In the genomic region with DNA sequence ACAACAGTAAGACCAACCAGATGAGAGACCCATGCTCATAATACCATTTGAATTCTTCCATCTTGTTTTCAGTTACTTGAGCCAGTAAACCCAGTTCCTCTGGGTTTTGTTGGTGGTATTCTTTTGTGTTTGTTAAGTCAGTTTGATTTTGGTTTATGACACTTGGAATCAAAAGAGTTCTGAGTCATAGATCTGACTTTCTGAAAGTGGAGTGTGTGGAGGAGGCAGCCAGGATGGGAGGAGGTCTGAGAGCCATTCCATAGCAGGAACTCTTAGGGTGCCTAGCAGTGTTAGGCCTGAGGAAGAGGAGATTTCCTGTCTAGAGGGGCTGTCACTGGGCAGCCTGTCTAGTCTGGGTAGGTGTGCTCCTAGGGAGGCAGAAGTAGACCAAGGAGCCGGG, we compare ENCODE assay signal across 27 cellular contexts. TPM values are rescaled to one million over a fixed set of nuclear protein-coding genes. Genes with fewer than 3 reads are reported as not detected.
DNase-seq lines count a peak whose midpoint lies in the region; ATAC-seq and TF ChIP-seq lines count a peak whose summit lies in the region.
"Had no signal": no experiment of that assay in that cellular context is flagged by ENCODE, and none has a peak within 500 bp of the region (broad histone marks: within the 10 kb centered on the region; RNA-seq: fewer than 3 reads in every experiment).

No MANE protein-coding gene starts in this region.

- TF ChIP-seq CTCF in PC-3 (conservative IDR thresholded peaks at IDR 0.05; ENCODE audit: low read depth, low read length) (no peak), fibroblast of mammary gland (conservative IDR thresholded peaks at IDR 0.05; ENCODE audit: control insufficient read depth, insufficient read depth, low read depth, low read length) (no peak), tibial artery (IDR thresholded peaks at IDR 0.05) (no peak)

- H3K4me1 ChIP-seq in PC-3 (ENCODE audit: insufficient read depth, low read length) = peaks cover 8% of the 10 kb centered on the region; the same call in 1 of the 2 replicates
- no peaks in the 10 kb centered on the region for H3K4me1 ChIP-seq in tibial artery
- H3K4me1 ChIP-seq in right cardiac atrium (ENCODE audit: control insufficient read depth, insufficient read depth, low read length) = no peaks in the 10 kb centered on the region
- H3K4me1 ChIP-seq: breast epithelium, Peyer's patch had no signal

- H3K4me2 ChIP-seq in PC-3 (ENCODE audit: low read length) = no peak overlapping the region
- H3K4me2 ChIP-seq: GM23338, KMS-11 had no signal

- no peaks in the 10 kb centered on the region for H3K27me3 Mint-ChIP-seq in natural killer cell treated with Interleukin-12 subunit alpha and Interleukin-12 subunit beta and Interleukin-15 and Interleukin-18, amount 100 ng/mL, for 72 hours

- no peaks in the 10 kb centered on the region for H3K36me3 ChIP-seq in PC-3 (ENCODE audit: low read depth, low read length)
- H3K36me3 ChIP-seq in tibial artery = no peaks in the 10 kb centered on the region
- H3K36me3 ChIP-seq: breast epithelium, esophagus squamous epithelium, Peyer's patch, thoracic aorta had no signal

- no peak overlapping the region for H3K9ac ChIP-seq in PC-3 (ENCODE audit: low read length)
- H3K9ac ChIP-seq: KMS-11 had no signal

- ATAC-seq in PC-3 = peak; percentile 86
- no peak for ATAC-seq in natural killer cell treated with Interleukin-12 subunit alpha and Interleukin-12 subunit beta and Interleukin-15 and Interleukin-18, amount 100 ng/mL, for 72 hours
- ATAC-seq in right cardiac atrium = no peak
- ATAC-seq: activated CD8-positive, alpha-beta T cell treated with anti-CD3 and anti-CD28 coated beads, Interleukin-2, amount 10 ng/mL, durations not matched to agents 7 days and 5 days; GM23338; stimulated activated memory B cell treated with anti-CD40 and anti-IgM and Interleukin-4, amounts not matched to agents 10 μg/mL and 1 μg/mL and 100 μg/mL, for 72 hours had no signal

- H3K9me3 Mint-ChIP-seq in natural killer cell treated with Interleukin-12 subunit alpha and Interleukin-12 subunit beta and Interleukin-15 and Interleukin-18, amount 100 ng/mL, for 72 hours = no peaks in the 10 kb centered on the region
- H3K9me3 Mint-ChIP-seq: GM23338; stimulated activated memory B cell treated with anti-CD40 and anti-IgM and Interleukin-4, amounts not matched to agents 10 μg/mL and 1 μg/mL and 100 μg/mL, for 72 hours had no signal

- intact Hi-C loops in PC-3 (cut with micrococcal nuclease) (no loop called here), tibial artery (cut with DNase I; ENCODE audit: low total_unique reads) (no loop called here), right cardiac atrium (cut with DNase I) (no loop called here)

- CTCF ChIA-PET in PC-3 (lab: Charles Lee) = no interaction called here

- H3K27me3 ChIP-seq in PC-3 (ENCODE audit: low read length) = no peaks in the 10 kb centered on the region
- H3K27me3 ChIP-seq in tibial artery = peaks cover 0 to 6% of the 10 kb centered on the region in 2 donors
- H3K27me3 ChIP-seq in right cardiac atrium (ENCODE audit: control insufficient read depth, insufficient read depth) = no peaks in the 10 kb centered on the region
- H3K27me3 ChIP-seq: breast epithelium, esophagus squamous epithelium, Peyer's patch had no signal

- no peaks in the 10 kb centered on the region for H3K79me2 ChIP-seq in PC-3 (ENCODE audit: low read length)

- H3K36me3 Mint-ChIP-seq in natural killer cell treated with Interleukin-12 subunit alpha and Interleukin-12 subunit beta and Interleukin-15 and Interleukin-18, amount 100 ng/mL, for 72 hours = no peaks in the 10 kb centered on the region
- H3K36me3 Mint-ChIP-seq: CD14-positive monocyte; stimulated activated memory B cell treated with anti-CD40 and anti-IgM and Interleukin-4, amounts not matched to agents 10 μg/mL and 1 μg/mL and 100 μg/mL, for 72 hours had no signal

- H3K9me3 ChIP-seq in PC-3 (ENCODE audit: low read length) (no peaks in the 10 kb centered on the region), tibial artery (no peaks in the 10 kb centered on the region), right cardiac atrium (ENCODE audit: control insufficient read depth, low read length) (no peaks in the 10 kb centered on the region)
- H3K9me3 ChIP-seq: breast epithelium, esophagus squamous epithelium, Peyer's patch, thoracic aorta had no signal

- BruUV-seq in PC-3 (replicated peaks; lab: Mats Ljungman, UMichigan) = no TSS peak

- H2AFZ ChIP-seq in PC-3 (ENCODE audit: low read length) = no peak overlapping the region
- H2AFZ ChIP-seq: GM23338 had no signal

- H3K4me3 ChIP-seq in PC-3 (ENCODE audit: low read length) = no peak overlapping the region
- no peak overlapping the region for H3K4me3 ChIP-seq in fibroblast of mammary gland (ENCODE audit: control insufficient read depth, low read depth, low read length)
- H3K4me3 ChIP-seq in tibial artery = no peak overlapping the region
- H3K4me3 ChIP-seq in right cardiac atrium (ENCODE audit: low read length) = no peak overlapping the region
- H3K4me3 ChIP-seq: breast epithelium, coronary artery, esophagus squamous epithelium, GM23338, Peyer's patch, thoracic aorta had no signal

- DNase-seq in Daoy (ENCODE audit: low read depth) (peak; percentile 39), PC-3 (peak; percentile 47), fibroblast of mammary gland (ENCODE audit: low read depth) (peak; percentile 56), renal cortical epithelial cell (ENCODE audit: low read depth) (peak; percentile 9), tibial artery (no peak), kidney tubule cell (ENCODE audit: low spot score) (no peak), right cardiac atrium (no peak)
- DNase-seq in natural killer cell treated with Interleukin-12 subunit alpha and Interleukin-12 subunit beta and Interleukin-15 and Interleukin-18, amount 100 ng/mL, for 72 hours (ENCODE audit: low spot score) = no peak
- DNase-seq: activated CD8-positive, alpha-beta T cell treated with anti-CD3 and anti-CD28 coated beads, Interleukin-2, amount 10 ng/mL, durations not matched to agents 7 days and 5 days; activated gamma-delta T cell; activated T-cell treated with anti-CD3 and anti-CD28 coated beads, Interleukin-2, amount 50 U/mL, for 1 hour; esophagus squamous epithelium; left cardiac atrium; mesendoderm; NCI-H1436 treated with DMSO at 0.1 percent for 48 hours; NCI-H2171; NCI-H524 treated with DMSO at 0.1 percent for 48 hours; Peyer's patch; retina; stimulated activated CD4-positive, alpha-beta T cell treated with anti-CD3 and anti-CD28 coated beads, Interleukin-4, amount 100 ng/mL, for 1 hour had no signal

- no peaks in the 10 kb centered on the region for H3F3A ChIP-seq in PC-3 (ENCODE audit: low read length, unreplicated experiment)

- no peaks in the 10 kb centered on the region for H3K9me2 ChIP-seq in PC-3 (replicated peaks; ENCODE audit: low read length)

- H3K27ac ChIP-seq in PC-3 (ENCODE audit: low read length) = no peak overlapping the region
- no peak overlapping the region for H3K27ac ChIP-seq in tibial artery
- no peak overlapping the region for H3K27ac ChIP-seq in right cardiac atrium (ENCODE audit: low read length)
- H3K27ac ChIP-seq: breast epithelium, coronary artery, esophagus squamous epithelium, KMS-11, Peyer's patch, thoracic aorta had no signal

- H3K4me1 Mint-ChIP-seq in natural killer cell treated with Interleukin-12 subunit alpha and Interleukin-12 subunit beta and Interleukin-15 and Interleukin-18, amount 100 ng/mL, for 72 hours (ENCODE audit: low read depth in 2 of 2) = peaks cover 0 to 11% of the 10 kb centered on the region in 2 donors
- H3K4me1 Mint-ChIP-seq: CD14-positive monocyte; stimulated activated memory B cell treated with anti-CD40 and anti-IgM and Interleukin-4, amounts not matched to agents 10 μg/mL and 1 μg/mL and 100 μg/mL, for 72 hours had no signal

- H4K20me1 ChIP-seq in PC-3 (ENCODE audit: low read length) = no peaks in the 10 kb centered on the region

- POLR2A ChIA-PET in PC-3 (lab: Charles Lee; ENCODE audit: unreplicated experiment) = no interaction called here

- no peak overlapping the region for H3K4me3 Mint-ChIP-seq in natural killer cell treated with Interleukin-12 subunit alpha and Interleukin-12 subunit beta and Interleukin-15 and Interleukin-18, amount 100 ng/mL, for 72 hours
- H3K4me3 Mint-ChIP-seq: activated CD8-positive, alpha-beta T cell treated with anti-CD3 and anti-CD28 coated beads, Interleukin-2, amount 10 ng/mL, durations not matched to agents 7 days and 5 days; CD14-positive monocyte; GM23338; stimulated activated memory B cell treated with anti-CD40 and anti-IgM and Interleukin-4, amounts not matched to agents 10 μg/mL and 1 μg/mL and 100 μg/mL, for 72 hours had no signal

- H3K27ac Mint-ChIP-seq in natural killer cell treated with Interleukin-12 subunit alpha and Interleukin-12 subunit beta and Interleukin-15 and Interleukin-18, amount 100 ng/mL, for 72 hours = no peak overlapping the region
- H3K27ac Mint-ChIP-seq: activated CD8-positive, alpha-beta T cell treated with anti-CD3 and anti-CD28 coated beads, Interleukin-2, amount 10 ng/mL, durations not matched to agents 7 days and 5 days; CD14-positive monocyte; GM23338; stimulated activated memory B cell treated with anti-CD40 and anti-IgM and Interleukin-4, amounts not matched to agents 10 μg/mL and 1 μg/mL and 100 μg/mL, for 72 hours had no signal

- 95% methylated on average over 1 of the region's 1 CpG for WGBS in right cardiac atrium

RNA-seq across cellular contexts. Expression of a gene that starts 24.6 kb away (rescaled TPM):
- 61.2 and 63.0 TPM in 2 replicates for total RNA-seq in Daoy (2014; rRNA removed; shearing (Covaris generic))
- 21.5 and 22.7 TPM in 2 replicates for total RNA-seq in PC-3 (2014; rRNA removed)
- 62.7 and 84.7 TPM in 2 replicates for total RNA-seq in renal cortical epithelial cell
- total RNA-seq in natural killer cell treated with Interleukin-12 subunit alpha and Interleukin-12 subunit beta and Interleukin-15 and Interleukin-18, amount 100 ng/mL, for 72 hours = 10 to 100 TPM; 71.1 to 75.2 TPM
- total RNA-seq in right cardiac atrium = 10 to 100 TPM; 29.2 to 38.6 (median 33.3) TPM
- 5.3 TPM for polyA plus RNA-seq in right cardiac atrium

Comparison
In these comparisons a context has a peak if more than half of its experiments do, and no peak if none do; other contexts are left out.
1. DNase-seq: peak in Daoy (single experiment), PC-3 (single experiment), fibroblast of mammary gland (single experiment) and renal cortical epithelial cell (single experiment); none in tibial artery (0 of 2), natural killer cell treated with Interleukin-12 subunit alpha and Interleukin-12 subunit beta and Interleukin-15 and Interleukin-18, amount 100 ng/mL, for 72 hours (single experiment), kidney tubule cell (single experiment) and right cardiac atrium (0 of 3).